Comparison of ENCODE assay signal across 12 cellular contexts in genomic region chr18:48938827-48939367, GRCh38. TPM values are rescaled to one million over a fixed set of nuclear protein-coding genes. Genes with fewer than 3 reads are reported as not detected.
A peak's percentile ranks its signal among the peaks of the same experiment; 100 is the strongest.
DNase-seq lines count a peak whose midpoint lies in the region; ATAC-seq and TF ChIP-seq lines count a peak whose summit lies in the region.
"Had no signal": no experiment of that assay in that cellular context is flagged by ENCODE, and none has a peak within 500 bp of the region (broad histone marks: within the 10 kb centered on the region; RNA-seq: fewer than 3 reads in every experiment).

No MANE protein-coding gene starts in this region.

- TF ChIP-seq POLR2A in gastroesophageal sphincter (IDR thresholded peaks at IDR 0.05) (no peak), lower leg skin (IDR thresholded peaks at IDR 0.05) (no peak)

- no peaks in the 10 kb centered on the region for H3K9me3 ChIP-seq in CD4-positive, CD25-positive, alpha-beta regulatory T cell (ENCODE audit: control insufficient read depth in 2 of 2, low read length in 2 of 2)
- no peaks in the 10 kb centered on the region for H3K9me3 ChIP-seq in gastroesophageal sphincter

- ATAC-seq in CD4-positive, CD25-positive, alpha-beta regulatory T cell (ENCODE audit: low read depth in 2 of 2) = no peak
- no peak for ATAC-seq in activated T-helper 17 cell treated with anti-CD3 and anti-CD28 coated beads, Interleukin-2, amount 50 U/mL, for 72 hours (replicated peaks)
- ATAC-seq in gastroesophageal sphincter (no peak), sciatic nerve (peak; percentile 22), GM18873 (IDR thresholded peaks at IDR 0.05; ENCODE audit: low FRiP score, unreplicated experiment) (no peak), HG03354 (IDR thresholded peaks at IDR 0.05; ENCODE audit: poor library complexity, severe bottlenecking, unreplicated experiment) (no peak)

- TF ChIP-seq CTCF in gastroesophageal sphincter (IDR thresholded peaks at IDR 0.05) = no peak
- no peak for TF ChIP-seq CTCF in lower leg skin (IDR thresholded peaks at IDR 0.05)

- H3K9me3 Mint-ChIP-seq in CD4-positive, CD25-positive, alpha-beta regulatory T cell = peaks cover 0 to 2% (median 0%) of the 10 kb centered on the region in 7 donors
- no peaks in the 10 kb centered on the region for H3K9me3 Mint-ChIP-seq in activated T-helper 17 cell treated with anti-CD3 and anti-CD28 coated beads, Interleukin-2, amount 50 U/mL, for 72 hours

- 7 to 12% methylated on average over 3 to 5 of the region's 12 CpGs for WGBS in gastroesophageal sphincter (ENCODE audit: low coverage in 1 of 2), 2 donors
- 19 to 25% methylated on average over 11 to 12 of the region's 12 CpGs for WGBS in lower leg skin, 2 donors

- H3K27me3 ChIP-seq in CD4-positive, CD25-positive, alpha-beta regulatory T cell (ENCODE audit: control insufficient read depth, insufficient read depth, low read length) = no peaks in the 10 kb centered on the region
- no peaks in the 10 kb centered on the region for H3K27me3 ChIP-seq in gastroesophageal sphincter

- H3K4me3 ChIP-seq in CD4-positive, CD25-positive, alpha-beta regulatory T cell (ENCODE audit: low read depth, low read length) = no peak overlapping the region
- H3K4me3 ChIP-seq in gastroesophageal sphincter (peak overlapping the region; percentile 3 to 38), lower leg skin (ENCODE audit: low read depth, poor library complexity, severe bottlenecking) (no peak overlapping the region)

- peaks cover 95% of the 10 kb centered on the region for H3K4me1 ChIP-seq in CD4-positive, CD25-positive, alpha-beta regulatory T cell (ENCODE audit: control insufficient read depth, insufficient read depth, low read length, poor library complexity, severe bottlenecking)
- peaks cover 14 to 100% (median 83%) of the 10 kb centered on the region in 3 donors for H3K4me1 ChIP-seq in gastroesophageal sphincter

- peaks cover 14% of the 10 kb centered on the region for H3K36me3 ChIP-seq in CD4-positive, CD25-positive, alpha-beta regulatory T cell (ENCODE audit: control insufficient read depth, insufficient read depth, low read length)
- H3K36me3 ChIP-seq in gastroesophageal sphincter = no peaks in the 10 kb centered on the region

- peak overlapping the region in 2 of 4 donors; percentile 57 to 72 for H3K4me3 Mint-ChIP-seq in CD4-positive, CD25-positive, alpha-beta regulatory T cell
- H3K4me3 Mint-ChIP-seq in activated T-helper 17 cell treated with anti-CD3 and anti-CD28 coated beads, Interleukin-2, amount 50 U/mL, for 72 hours = peak overlapping the region; percentile 29

- peaks cover 26% of the 10 kb centered on the region for H3K36me3 Mint-ChIP-seq in CD4-positive, CD25-positive, alpha-beta regulatory T cell
- peaks cover 90% of the 10 kb centered on the region for H3K36me3 Mint-ChIP-seq in activated T-helper 17 cell treated with anti-CD3 and anti-CD28 coated beads, Interleukin-2, amount 50 U/mL, for 72 hours (ENCODE audit: low read depth)

- no peak for DNase-seq in CD4-positive, CD25-positive, alpha-beta regulatory T cell
- no peak for DNase-seq in sciatic nerve (ENCODE audit: low spot score)
- no peak for DNase-seq in DMS53 (lab: John Stamatoyannopoulos, UW)
- no peak for DNase-seq in lower leg skin (ENCODE audit: low spot score in 2 of 2)
- DNase-seq: activated CD8-positive, alpha-beta memory T cell treated with anti-CD3 and anti-CD28 coated beads, Interleukin-2, amount 50 U/mL, for 48 hours; effector CD8-positive, alpha-beta T cell; mesendoderm; NCI-H1105 treated with DMSO at 0.1 percent for 48 hours had no signal

- TF ChIP-seq EP300 in gastroesophageal sphincter (IDR thresholded peaks at IDR 0.05) = no peak

- no peak overlapping the region for H3K27ac ChIP-seq in CD4-positive, CD25-positive, alpha-beta regulatory T cell (ENCODE audit: insufficient read depth, low read length, poor library complexity, severe bottlenecking)
- peak overlapping the region in 3 of 4 donors; percentile 83 to 98 (median 93) for H3K27ac ChIP-seq in gastroesophageal sphincter

- peaks cover 23 to 96% (median 63%) of the 10 kb centered on the region in 4 donors for H3K4me1 Mint-ChIP-seq in CD4-positive, CD25-positive, alpha-beta regulatory T cell
- peaks cover 61% of the 10 kb centered on the region for H3K4me1 Mint-ChIP-seq in activated T-helper 17 cell treated with anti-CD3 and anti-CD28 coated beads, Interleukin-2, amount 50 U/mL, for 72 hours

- intact Hi-C loops in sciatic nerve (cut with DNase I) = no loop called here
- intact Hi-C loops in lower leg skin (cut with DNase I; ENCODE audit: low total_unique reads) = no loop called here

- peak overlapping the region; percentile 39 to 76 (median 57) for H3K27ac Mint-ChIP-seq in CD4-positive, CD25-positive, alpha-beta regulatory T cell
- peak overlapping the region; percentile 48 for H3K27ac Mint-ChIP-seq in activated T-helper 17 cell treated with anti-CD3 and anti-CD28 coated beads, Interleukin-2, amount 50 U/mL, for 72 hours

- H3K27me3 Mint-ChIP-seq in CD4-positive, CD25-positive, alpha-beta regulatory T cell = no peaks in the 10 kb centered on the region
- H3K27me3 Mint-ChIP-seq in activated T-helper 17 cell treated with anti-CD3 and anti-CD28 coated beads, Interleukin-2, amount 50 U/mL, for 72 hours = no peaks in the 10 kb centered on the region

RNA-seq across cellular contexts. Expression of gene SMAD7, which starts 11.9 kb away (rescaled TPM):
- total RNA-seq in CD4-positive, CD25-positive, alpha-beta regulatory T cell = 64.0 TPM
- polyA plus RNA-seq in CD4-positive, CD25-positive, alpha-beta regulatory T cell = 1 to 10 TPM; 1.7 to 7.2 (median 6.3) TPM
- total RNA-seq in activated T-helper 17 cell treated with anti-CD3 and anti-CD28 coated beads, Interleukin-2, amount 50 U/mL, for 72 hours = 10 to 100 TPM; 23.4 to 40.7 TPM
- total RNA-seq in gastroesophageal sphincter = 10 to 100 TPM; 41.2 to 76.0 (median 55.2) TPM
- 44.0 TPM for total RNA-seq in sciatic nerve
- 10 to 100 TPM; 19.6 to 23.9 (median 20.7) TPM for total RNA-seq in lower leg skin

Comparison
In these comparisons a context has a peak if more than half of its experiments do, and no peak if none do; other contexts are left out.
1. H3K4me3 ChIP-seq: peak in gastroesophageal sphincter (2 of 2); none in CD4-positive, CD25-positive, alpha-beta regulatory T cell (single experiment) and lower leg skin (single experiment).